In the genomic region with DNA sequence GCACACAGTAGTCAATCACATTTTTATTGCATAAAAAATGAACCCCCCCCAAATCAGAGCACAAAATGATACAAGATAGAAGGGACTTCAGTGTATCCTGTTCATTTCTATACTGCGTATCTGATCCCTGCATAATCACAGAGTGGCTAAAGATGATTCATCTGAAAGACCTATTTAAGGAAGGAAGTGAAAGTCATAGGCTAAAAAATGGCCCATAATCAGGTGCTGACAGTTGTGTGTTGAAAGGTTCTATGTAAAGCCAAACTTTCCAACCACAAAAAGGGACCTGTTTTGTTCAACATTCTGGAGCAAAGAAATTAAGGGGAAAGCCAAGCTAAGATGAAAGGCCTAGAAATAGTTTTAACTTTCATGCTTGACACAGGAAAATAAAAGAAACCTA, we compare ENCODE assay signal across 8 cellular contexts.
DNase-seq lines count a peak whose midpoint lies in the region; ATAC-seq and TF ChIP-seq lines count a peak whose summit lies in the region.

No MANE protein-coding gene starts in this region.

- H3K27me3 ChIP-seq in cardiac muscle cell (peaks cover 79% of the 10 kb centered on the region), right cardiac atrium (ENCODE audit: control insufficient read depth, insufficient read depth) (no peaks in the 10 kb centered on the region), PC-3 (ENCODE audit: low read length) (no peaks in the 10 kb centered on the region), WERI-Rb-1 (ENCODE audit: insufficient read depth, low read depth, severe bottlenecking) (no peaks in the 10 kb centered on the region)

- no peaks in the 10 kb centered on the region for H3K9me2 ChIP-seq in PC-3 (replicated peaks; ENCODE audit: low read length)

- H3K36me3 Mint-ChIP-seq in nephron progenitor cell (ENCODE audit: low read depth), result no peaks in the 10 kb centered on the region

- H3K4me1 Mint-ChIP-seq in nephron progenitor cell, result peaks cover 21% of the 10 kb centered on the region

- ATAC-seq in right cardiac atrium (no peak), HG02970 (IDR thresholded peaks at IDR 0.05; ENCODE audit: low FRiP score, unreplicated experiment) (peak; percentile 64), PC-3 (peak; percentile 92)

- intact Hi-C loops in right cardiac atrium (cut with DNase I) (no loop called here), PC-3 (cut with micrococcal nuclease) (no loop called here)

- 50% methylated on average over 1 of the region's 1 CpG for WGBS in right cardiac atrium

- H3F3A ChIP-seq in PC-3 (ENCODE audit: low read length, unreplicated experiment), result no peaks in the 10 kb centered on the region

- peaks cover 2% of the 10 kb centered on the region for H3K27me3 Mint-ChIP-seq in nephron progenitor cell (ENCODE audit: low read depth, poor library complexity)

- POLR2A ChIA-PET in PC-3 (lab: Charles Lee; ENCODE audit: unreplicated experiment), result no interaction called here

- no peak for TF ChIP-seq CTCF in cardiac muscle cell (IDR thresholded peaks at IDR 0.05; ENCODE audit: low read depth, low read length)
- no peak for TF ChIP-seq CTCF in PC-3 (conservative IDR thresholded peaks at IDR 0.05; ENCODE audit: low read depth, low read length)
- TF ChIP-seq CTCF in WERI-Rb-1 (IDR thresholded peaks at IDR 0.05; ENCODE audit: low read depth, low read length), result no peak
- TF ChIP-seq CTCF in nephron progenitor cell (IDR thresholded peaks at IDR 0.05), result no peak

- H3K27ac Mint-ChIP-seq in nephron progenitor cell, result no peak overlapping the region

- CTCF ChIA-PET in PC-3 (lab: Charles Lee), result no interaction called here

- H3K36me3 ChIP-seq in cardiac muscle cell (no peaks in the 10 kb centered on the region), PC-3 (ENCODE audit: low read depth, low read length) (no peaks in the 10 kb centered on the region), WERI-Rb-1 (no peaks in the 10 kb centered on the region)

- H3K4me1 ChIP-seq in cardiac muscle cell (ENCODE audit: low read depth), result peaks cover 4% of the 10 kb centered on the region
- H3K4me1 ChIP-seq in right cardiac atrium (ENCODE audit: control insufficient read depth, insufficient read depth, low read length), result no peaks in the 10 kb centered on the region
- peaks cover 16% of the 10 kb centered on the region for H3K4me1 ChIP-seq in PC-3 (ENCODE audit: insufficient read depth, low read length)

- no peaks in the 10 kb centered on the region for H3K9me3 Mint-ChIP-seq in nephron progenitor cell

- H3K79me2 ChIP-seq in PC-3 (ENCODE audit: low read length), result no peaks in the 10 kb centered on the region

- H2AFZ ChIP-seq in PC-3 (ENCODE audit: low read length), result no peak overlapping the region

- H3K4me3 Mint-ChIP-seq in nephron progenitor cell, result no peak overlapping the region

- H3K27ac ChIP-seq in cardiac muscle cell (no peak overlapping the region), right cardiac atrium (ENCODE audit: low read length) (no peak overlapping the region), PC-3 (ENCODE audit: low read length) (peak overlapping the region; percentile 51), WERI-Rb-1 (no peak overlapping the region)

- peak; percentile 43 to 94 for DNase-seq in cardiac muscle cell (ENCODE audit: low read depth in 1 of 2, low spot score in 1 of 2)
- no peak for DNase-seq in right cardiac atrium
- DNase-seq in PC-3, result peak; percentile 78
- peak; percentile 28 for DNase-seq in kidney tubule cell (ENCODE audit: low spot score)
- no peak for DNase-seq in WERI-Rb-1
- no peak for DNase-seq in T-helper 9 cell
- DNase-seq in nephron progenitor cell, result no peak

- H3K4me2 ChIP-seq in PC-3 (ENCODE audit: low read length), result peak overlapping the region; percentile 6

- no peak overlapping the region for H3K9ac ChIP-seq in PC-3 (ENCODE audit: low read length)

- BruUV-seq in PC-3 (replicated peaks; lab: Mats Ljungman, UMichigan), result no TSS peak

- H3K9me3 ChIP-seq in cardiac muscle cell (ENCODE audit: low read depth) (no peaks in the 10 kb centered on the region), right cardiac atrium (ENCODE audit: control insufficient read depth, low read length) (no peaks in the 10 kb centered on the region), PC-3 (ENCODE audit: low read length) (no peaks in the 10 kb centered on the region), WERI-Rb-1 (ENCODE audit: severe bottlenecking) (no peaks in the 10 kb centered on the region)

- no peaks in the 10 kb centered on the region for H4K20me1 ChIP-seq in PC-3 (ENCODE audit: low read length)

- H3K4me3 ChIP-seq in cardiac muscle cell (no peak overlapping the region), right cardiac atrium (ENCODE audit: low read length) (no peak overlapping the region), PC-3 (ENCODE audit: low read length) (no peak overlapping the region), WERI-Rb-1 (ENCODE audit: low read depth, low read length) (no peak overlapping the region)

Comparison
In these comparisons a context has a peak if more than half of its experiments do, and no peak if none do; other contexts are left out.
1. DNase-seq: peak in cardiac muscle cell (2 of 2), PC-3 (single experiment) and kidney tubule cell (single experiment); none in right cardiac atrium (0 of 3), WERI-Rb-1 (single experiment), T-helper 9 cell (single experiment) and nephron progenitor cell (single experiment).
2. ATAC-seq: peak in HG02970 (single experiment) and PC-3 (single experiment); none in right cardiac atrium (0 of 2).